ENCODE assay signal across 20 cellular contexts in the genomic region with DNA sequence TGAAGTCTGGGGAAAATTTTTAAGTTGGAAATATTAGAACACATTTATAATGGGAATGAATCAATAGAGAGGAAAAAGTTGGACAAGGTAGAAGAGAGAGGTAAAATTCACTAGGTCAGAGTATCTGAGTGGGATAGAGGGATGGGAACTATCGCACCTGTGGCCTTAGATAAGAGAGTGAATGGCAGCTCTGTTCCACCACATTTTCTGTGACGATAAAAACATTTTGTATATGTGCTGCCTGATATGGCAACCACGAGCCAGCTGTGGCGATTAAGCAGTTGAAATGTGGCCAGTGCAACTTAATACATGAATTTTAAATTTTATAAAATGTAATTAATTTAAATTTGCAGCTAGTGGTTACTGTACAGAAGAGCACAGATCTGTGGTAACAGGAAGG.
"Had no signal": no experiment of that assay in that cellular context is flagged by ENCODE, and none has a peak within 500 bp of the region (broad histone marks: within the 10 kb centered on the region; RNA-seq: fewer than 3 reads in every experiment).

No MANE protein-coding gene starts in this region.

- H3K9me3 ChIP-seq: esophagus squamous epithelium, gastroesophageal sphincter had no signal

- H3K27ac ChIP-seq: epithelial cell of prostate, esophagus squamous epithelium, gastroesophageal sphincter, stomach had no signal

- H3K36me3 ChIP-seq: esophagus squamous epithelium, gastroesophageal sphincter, stomach had no signal

- H3K4me1 ChIP-seq: esophagus squamous epithelium, gastroesophageal sphincter, stomach had no signal

- FAIRE-seq: colon had no signal

- DNase-seq: effector memory CD8-positive, alpha-beta T cell; esophagus squamous epithelium; foreskin fibroblast; glutamatergic neuron; immature natural killer cell; mammary epithelial cell; naive thymus-derived CD4-positive, alpha-beta T cell; nephron progenitor cell; posterior cingulate gyrus; stimulated activated CD4-positive, alpha-beta T cell treated with anti-CD3 and anti-CD28 coated beads, Interleukin-2, amount 100 ng/mL, for 24 hours; stimulated activated CD4-positive, alpha-beta T cell treated with anti-CD3 and anti-CD28 coated beads, Interleukin-4, amount 100 ng/mL, for 4 hours; stimulated activated naive B cell treated with anti-CD40 and anti-IgM and Interleukin-4, amounts not matched to agents 10 μg/mL and 1 μg/mL and 100 μg/mL, for 72 hours; stomach; substantia nigra; trophoblast cell had no signal

- H3K27me3 ChIP-seq: stomach had no signal

- ATAC-seq: effector memory CD8-positive, alpha-beta T cell; gastroesophageal sphincter; left lobe of liver; naive thymus-derived CD4-positive, alpha-beta T cell; sciatic nerve; stimulated activated naive B cell treated with anti-CD40 and anti-IgM and Interleukin-4, amounts not matched to agents 10 μg/mL and 1 μg/mL and 100 μg/mL, for 72 hours had no signal

- H3K4me3 ChIP-seq: esophagus squamous epithelium, gastroesophageal sphincter, stomach had no signal
